Comparison of ENCODE assay signal across 24 cellular contexts in the genomic region with DNA sequence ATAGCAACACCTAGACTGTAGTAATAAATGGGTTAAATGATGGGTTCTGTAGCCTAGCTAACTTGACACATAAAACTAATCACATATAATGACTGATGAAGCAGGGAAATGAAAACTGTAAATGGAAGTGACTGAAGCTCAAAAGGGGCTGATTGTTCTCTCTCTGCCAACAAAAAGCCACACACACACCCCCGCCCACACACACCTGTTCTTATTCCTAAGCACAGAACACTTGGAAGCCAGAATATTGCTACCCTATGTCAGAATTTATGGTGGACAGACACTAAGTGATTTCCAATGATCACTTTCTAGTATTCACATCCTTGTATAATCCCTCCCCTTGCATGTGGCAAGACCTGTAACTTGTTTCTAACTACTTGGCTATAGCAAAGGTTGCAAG.
"Had no signal": no experiment of that assay in that cellular context is flagged by ENCODE, and none has a peak within 500 bp of the region (broad histone marks: within the 10 kb centered on the region; RNA-seq: fewer than 3 reads in every experiment).

No MANE protein-coding gene starts in this region.

- H3K9me3 ChIP-seq: esophagus squamous epithelium, gastrocnemius medialis, heart right ventricle, left lung, lower lobe of right lung, mucosa of descending colon had no signal

- H3K9me3 Mint-ChIP-seq: mesothelial cell of epicardium had no signal

- H3K4me1 ChIP-seq: esophagus squamous epithelium, gastrocnemius medialis, heart right ventricle, left lung, lower lobe of right lung had no signal

- DNase-seq: dermis blood vessel endothelial cell; dorsolateral prefrontal cortex; effector CD4-positive, alpha-beta T cell; effector memory CD4-positive, alpha-beta T cell; esophagus squamous epithelium; foreskin fibroblast; foreskin melanocyte; gastrocnemius medialis; glutamatergic neuron; heart right ventricle; hippocampal formation; left cardiac atrium; left lung; left ventricle myocardium superior; lower lobe of right lung; mesenchymal stem cell; mucosa of descending colon had no signal

- H3K36me3 ChIP-seq: esophagus squamous epithelium, gastrocnemius medialis, heart right ventricle, left lung, lower lobe of right lung had no signal

- H3K27ac ChIP-seq: coronary artery, dorsolateral prefrontal cortex, epithelial cell of prostate, esophagus squamous epithelium, gastrocnemius medialis, heart right ventricle, left lung, lower lobe of right lung had no signal

- FAIRE-seq: colon, endothelial cell of umbilical vein, islet of Langerhans, keratinocyte had no signal

- H3K36me3 Mint-ChIP-seq: mesothelial cell of epicardium had no signal

- H3K27me3 ChIP-seq: esophagus squamous epithelium, gastrocnemius medialis, heart right ventricle, left lung had no signal

- H3K4me3 ChIP-seq: coronary artery, dorsolateral prefrontal cortex, esophagus squamous epithelium, gastrocnemius medialis, heart right ventricle, left lung, lower lobe of right lung, mucosa of descending colon had no signal

- H3K27ac Mint-ChIP-seq: mesothelial cell of epicardium had no signal

- H3K4me3 Mint-ChIP-seq: mesothelial cell of epicardium had no signal
